ENCODE assay signal across 1 cellular context in the genomic region with DNA sequence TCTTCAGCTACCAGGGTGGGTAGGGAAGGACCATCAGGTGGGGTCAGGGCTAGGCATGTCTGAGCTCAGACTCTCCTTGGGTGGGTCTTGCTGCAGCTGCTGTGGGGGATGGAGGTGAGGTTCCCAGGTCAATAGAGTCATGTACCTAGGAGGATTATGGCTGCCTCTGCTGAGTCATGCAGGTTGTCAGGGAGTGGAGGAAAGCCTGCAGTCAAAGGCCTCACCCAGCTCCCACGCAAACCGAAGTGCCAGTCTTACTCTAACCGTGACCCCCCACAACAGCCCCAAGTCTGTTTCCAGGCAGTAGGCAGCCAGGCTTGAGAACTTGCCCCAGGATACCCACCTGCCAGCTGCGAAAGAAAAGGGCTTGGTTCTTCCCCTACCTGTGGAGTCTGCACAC.
TF ChIP-seq lines count a peak whose summit lies in the region.

No MANE protein-coding gene starts in this region.

TF ChIP-seq in GM23338, 12 proteins besides CTCF, POLR2A, EP300 and RAD21 (continued from another document):
- no peak for TF ChIP-seq REST (IDR thresholded peaks at IDR 0.05; ENCODE audit: unreplicated experiment)
